Comparison of ENCODE assay signal across 15 cellular contexts in genomic region chr7:3956949-3957348, GRCh38.
DNase-seq lines count a peak whose midpoint lies in the region; ATAC-seq, FAIRE-seq and TF ChIP-seq lines count a peak whose summit lies in the region.
"Had no signal": no experiment of that assay in that cellular context is flagged by ENCODE, and none has a peak within 500 bp of the region (broad histone marks: within the 10 kb centered on the region; RNA-seq: fewer than 3 reads in every experiment).

No MANE protein-coding gene starts in this region.

- DNase-seq in GM19239 (ENCODE audit: insufficient read length, low spot score) (no peak), omental fat pad (ENCODE audit: low spot score) (no peak), WTC11 (ENCODE audit: low spot score) (no peak), GDM1 (lab: John Stamatoyannopoulos, UW) (no peak)
- no peak for DNase-seq in naive thymus-derived CD4-positive, alpha-beta T cell
- DNase-seq: gastrocnemius medialis, GF-D8, NCI-H2107, ovary had no signal

- H3K4me3 ChIP-seq in naive thymus-derived CD4-positive, alpha-beta T cell (ENCODE audit: low read length), result no peak overlapping the region
- H3K4me3 ChIP-seq: cardiac muscle cell, gastrocnemius medialis, ovary, thoracic aorta had no signal

- H3K9me3 Mint-ChIP-seq in naive thymus-derived CD4-positive, alpha-beta T cell, result peaks cover 0 to 4% (median 0%) of the 10 kb centered on the region in 11 donors
- H3K9me3 Mint-ChIP-seq in WTC11, result no peaks in the 10 kb centered on the region
- H3K9me3 Mint-ChIP-seq: activated naive CD4-positive, alpha-beta T cell treated with anti-CD3 and anti-CD28 coated beads, Interleukin-2, amount 50 U/mL, for 24 hours had no signal

- no peaks in the 10 kb centered on the region for H3K4me1 ChIP-seq in naive thymus-derived CD4-positive, alpha-beta T cell (ENCODE audit: control insufficient read depth in 2 of 2, insufficient read depth in 2 of 2, low read length in 2 of 2)
- H3K4me1 ChIP-seq: gastrocnemius medialis had no signal

- POLR2A ChIA-PET in naive thymus-derived CD4-positive, alpha-beta T cell (lab: Charles Lee), result no interaction called here
- POLR2A ChIA-PET in WTC11 (lab: Charles Lee), result interaction anchor here (0.5 kb wide), 1 partner anchor 29 kb away, joined by 4 read pairs; no protein-coding TSS in a partner anchor

- ATAC-seq in HG02588 (IDR thresholded peaks at IDR 0.05; ENCODE audit: unreplicated experiment) (peak; percentile 52), HG03196 (IDR thresholded peaks at IDR 0.05; ENCODE audit: unreplicated experiment) (peak; percentile 63), omental fat pad (ENCODE audit: low FRiP score) (no peak), WTC11 (no peak)
- ATAC-seq in naive thymus-derived CD4-positive, alpha-beta T cell, result no peak
- ATAC-seq: gastrocnemius medialis had no signal

- intact Hi-C loops in naive thymus-derived CD4-positive, alpha-beta T cell (cut with micrococcal nuclease), result no loop called here

- H3K27ac Mint-ChIP-seq in naive thymus-derived CD4-positive, alpha-beta T cell, result peak overlapping the region in 1 of 9 donors; percentile 27
- no peak overlapping the region for H3K27ac Mint-ChIP-seq in WTC11
- H3K27ac Mint-ChIP-seq: activated naive CD4-positive, alpha-beta T cell treated with anti-CD3 and anti-CD28 coated beads, Interleukin-2, amount 50 U/mL, for 24 hours had no signal

- H3K27me3 ChIP-seq in naive thymus-derived CD4-positive, alpha-beta T cell (ENCODE audit: control insufficient read depth in 2 of 2, insufficient read depth in 2 of 2, low read length in 2 of 2), result no peaks in the 10 kb centered on the region
- H3K27me3 ChIP-seq: cardiac muscle cell, gastrocnemius medialis, ovary had no signal

- H3K27ac ChIP-seq in naive thymus-derived CD4-positive, alpha-beta T cell (ENCODE audit: low read depth, low read length), result no peak overlapping the region
- H3K27ac ChIP-seq: cardiac muscle cell, gastrocnemius medialis, HL-60, ovary, thoracic aorta had no signal

- H3K4me3 Mint-ChIP-seq in naive thymus-derived CD4-positive, alpha-beta T cell, result no peak overlapping the region
- no peak overlapping the region for H3K4me3 Mint-ChIP-seq in WTC11
- H3K4me3 Mint-ChIP-seq: activated naive CD4-positive, alpha-beta T cell treated with anti-CD3 and anti-CD28 coated beads, Interleukin-2, amount 50 U/mL, for 24 hours had no signal

- H3K4me1 Mint-ChIP-seq in naive thymus-derived CD4-positive, alpha-beta T cell, result no peaks in the 10 kb centered on the region
- H3K4me1 Mint-ChIP-seq in WTC11, result no peaks in the 10 kb centered on the region
- H3K4me1 Mint-ChIP-seq: activated naive CD4-positive, alpha-beta T cell treated with anti-CD3 and anti-CD28 coated beads, Interleukin-2, amount 50 U/mL, for 24 hours had no signal

- H3K36me3 ChIP-seq in naive thymus-derived CD4-positive, alpha-beta T cell (ENCODE audit: control insufficient read depth in 2 of 3, insufficient read depth in 3 of 3, low read length in 3 of 3), result no peaks in the 10 kb centered on the region
- H3K36me3 ChIP-seq: cardiac muscle cell, gastrocnemius medialis, ovary had no signal

- no peaks in the 10 kb centered on the region for H3K27me3 Mint-ChIP-seq in naive thymus-derived CD4-positive, alpha-beta T cell
- H3K27me3 Mint-ChIP-seq in WTC11 (ENCODE audit: low read depth), result no peaks in the 10 kb centered on the region
- H3K27me3 Mint-ChIP-seq: activated naive CD4-positive, alpha-beta T cell treated with anti-CD3 and anti-CD28 coated beads, Interleukin-2, amount 50 U/mL, for 24 hours had no signal

- peaks cover 0 to 7% (median 5%) of the 10 kb centered on the region in 5 donors for H3K36me3 Mint-ChIP-seq in naive thymus-derived CD4-positive, alpha-beta T cell
- H3K36me3 Mint-ChIP-seq in WTC11, result peaks cover 2% of the 10 kb centered on the region; the same call in 1 of the 2 replicates

- CTCF ChIA-PET in naive thymus-derived CD4-positive, alpha-beta T cell (lab: Charles Lee), result no interaction called here
- CTCF ChIA-PET in WTC11 (lab: Charles Lee), result no interaction called here

- TF ChIP-seq CTCF in omental fat pad (IDR thresholded peaks at IDR 0.05), result no peak
- TF ChIP-seq CTCF in WTC11 (IDR thresholded peaks at IDR 0.05), result no peak

- FAIRE-seq in GM19239 (lab: Jason Lieb, UNC), result peak; percentile 75

- H3K9me3 ChIP-seq in naive thymus-derived CD4-positive, alpha-beta T cell (ENCODE audit: control insufficient read depth in 2 of 3, low read length in 3 of 3), result no peaks in the 10 kb centered on the region
- H3K9me3 ChIP-seq: gastrocnemius medialis, ovary, thoracic aorta had no signal

TF ChIP-seq in WTC11, 78 proteins besides CTCF, POLR2A, EP300 and RAD21:
- TF ChIP-seq PRDM15 (CRISPR knock-in tag; IDR thresholded peaks at IDR 0.05) (no peak), ELF4 (CRISPR knock-in tag; IDR thresholded peaks at IDR 0.05; ENCODE audit: low read depth) (no peak), GTF2I (CRISPR knock-in tag; conservative IDR thresholded peaks at IDR 0.05) (no peak), ZNF138 (CRISPR knock-in tag; conservative IDR thresholded peaks at IDR 0.05) (no peak), NFE2L1 (CRISPR knock-in tag; IDR thresholded peaks at IDR 0.05) (no peak), FOXK1 (CRISPR knock-in tag; IDR thresholded peaks at IDR 0.05) (no peak), KAT7 (CRISPR knock-in tag; IDR thresholded peaks at IDR 0.05; ENCODE audit: borderline replicate concordance) (no peak), EMX1 (CRISPR knock-in tag; IDR thresholded peaks at IDR 0.05) (no peak), RELA (CRISPR knock-in tag; IDR thresholded peaks at IDR 0.05; ENCODE audit: borderline replicate concordance) (no peak)
- TF ChIP-seq, protein P1, sequence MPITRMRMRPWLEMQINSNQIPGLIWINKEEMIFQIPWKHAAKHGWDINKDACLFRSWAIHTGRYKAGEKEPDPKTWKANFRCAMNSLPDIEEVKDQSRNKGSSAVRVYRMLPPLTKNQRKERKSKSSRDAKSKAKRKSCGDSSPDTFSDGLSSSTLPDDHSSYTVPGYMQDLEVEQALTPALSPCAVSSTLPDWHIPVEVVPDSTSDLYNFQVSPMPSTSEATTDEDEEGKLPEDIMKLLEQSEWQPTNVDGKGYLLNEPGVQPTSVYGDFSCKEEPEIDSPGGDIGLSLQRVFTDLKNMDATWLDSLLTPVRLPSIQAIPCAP (CRISPR knock-in tag; IDR thresholded peaks at IDR 0.05), result no peak
- TF ChIP-seq, protein P2, sequence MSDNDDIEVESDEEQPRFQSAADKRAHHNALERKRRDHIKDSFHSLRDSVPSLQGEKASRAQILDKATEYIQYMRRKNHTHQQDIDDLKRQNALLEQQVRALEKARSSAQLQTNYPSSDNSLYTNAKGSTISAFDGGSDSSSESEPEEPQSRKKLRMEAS (CRISPR knock-in tag; IDR thresholded peaks at IDR 0.05), result no peak
- TF ChIP-seq, protein P3, sequence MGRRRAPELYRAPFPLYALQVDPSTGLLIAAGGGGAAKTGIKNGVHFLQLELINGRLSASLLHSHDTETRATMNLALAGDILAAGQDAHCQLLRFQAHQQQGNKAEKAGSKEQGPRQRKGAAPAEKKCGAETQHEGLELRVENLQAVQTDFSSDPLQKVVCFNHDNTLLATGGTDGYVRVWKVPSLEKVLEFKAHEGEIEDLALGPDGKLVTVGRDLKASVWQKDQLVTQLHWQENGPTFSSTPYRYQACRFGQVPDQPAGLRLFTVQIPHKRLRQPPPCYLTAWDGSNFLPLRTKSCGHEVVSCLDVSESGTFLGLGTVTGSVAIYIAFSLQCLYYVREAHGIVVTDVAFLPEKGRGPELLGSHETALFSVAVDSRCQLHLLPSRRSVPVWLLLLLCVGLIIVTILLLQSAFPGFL (CRISPR knock-in tag; IDR thresholded peaks at IDR 0.05; ENCODE audit: borderline replicate concordance), result no peak

Comparison
In these comparisons a context has a peak if more than half of its experiments do, and no peak if none do; other contexts are left out.
1. ATAC-seq: peak in HG02588 (single experiment) and HG03196 (single experiment); none in omental fat pad (single experiment), naive thymus-derived CD4-positive, alpha-beta T cell (single experiment) and WTC11 (single experiment).